In the genomic region with DNA sequence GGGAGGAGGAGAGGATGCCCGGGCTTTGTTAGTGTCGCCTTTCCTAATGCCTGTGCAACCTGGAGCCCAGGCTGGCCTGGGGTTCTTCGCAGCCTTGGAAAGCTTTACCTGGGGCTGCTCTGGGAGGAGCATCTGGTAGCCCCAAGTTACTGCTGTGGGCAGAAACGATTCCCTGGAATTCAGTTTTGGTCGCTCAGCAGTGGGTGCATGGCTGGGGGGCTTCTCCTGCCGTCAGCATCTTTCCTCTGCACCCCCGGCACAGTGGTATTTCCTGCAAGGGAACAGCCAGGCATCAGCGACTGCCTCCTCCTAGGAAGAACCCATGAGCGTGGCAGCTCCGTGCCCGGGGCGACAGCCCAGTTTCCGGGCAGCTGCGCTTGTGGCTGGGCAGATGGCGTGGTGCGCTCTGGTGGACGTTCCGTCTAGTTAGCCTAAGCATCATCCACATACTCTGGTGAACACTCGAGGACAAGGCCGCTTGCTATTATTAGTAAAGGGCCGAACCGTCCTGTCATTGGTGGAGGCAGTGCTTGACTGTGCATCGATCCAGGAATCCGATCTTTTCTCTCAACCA, we compare ENCODE assay signal across 9 cellular contexts.
A peak's percentile ranks its signal among the peaks of the same experiment; 100 is the strongest.
DNase-seq lines count a peak whose midpoint lies in the region; ATAC-seq, FAIRE-seq and TF ChIP-seq lines count a peak whose summit lies in the region.
"Had no signal": no experiment of that assay in that cellular context is flagged by ENCODE, and none has a peak within 500 bp of the region (broad histone marks: within the 10 kb centered on the region; RNA-seq: fewer than 3 reads in every experiment).

No MANE protein-coding gene starts in this region.

- H3K4me2 ChIP-seq in mesendoderm (ENCODE audit: low read length), result peak overlapping the region; percentile 79

- peak overlapping the region; percentile 77 for H3K18ac ChIP-seq in mesendoderm (ENCODE audit: low read length)

- peak overlapping the region; percentile 73 for H3K27ac ChIP-seq in mesendoderm (ENCODE audit: low read depth, low read length)
- no peak overlapping the region for H3K27ac ChIP-seq in upper lobe of right lung

- TF ChIP-seq CTCF in chondrocyte (IDR thresholded peaks at IDR 0.05), result peak; percentile 54
- TF ChIP-seq CTCF in upper lobe of right lung (IDR thresholded peaks at IDR 0.05), result no peak
- no peak for TF ChIP-seq CTCF in D721Med (IDR thresholded peaks at IDR 0.05; ENCODE audit: insufficient read depth, missing control alignments)

- H3K27me3 Mint-ChIP-seq in activated naive CD4-positive, alpha-beta T cell treated with anti-CD3 and anti-CD28 coated beads, Interleukin-2, amount 50 U/mL, for 24 hours, result peaks cover 48% of the 10 kb centered on the region
- no peaks in the 10 kb centered on the region for H3K27me3 Mint-ChIP-seq in chondrocyte (ENCODE audit: low read depth)

- H2AK5ac ChIP-seq in mesendoderm (ENCODE audit: low read length), result no peak overlapping the region

- H3K4ac ChIP-seq in mesendoderm (ENCODE audit: low read depth, low read length), result peak overlapping the region; percentile 87

- peak overlapping the region; percentile 74 for H3K9ac ChIP-seq in mesendoderm (ENCODE audit: low read length)

- no peak overlapping the region for H4K8ac ChIP-seq in mesendoderm (ENCODE audit: low read depth, low read length)

- no peak overlapping the region for H2BK15ac ChIP-seq in mesendoderm (replicated peaks; ENCODE audit: low read depth)

- no peaks in the 10 kb centered on the region for H3K9me3 ChIP-seq in upper lobe of right lung

- intact Hi-C loops in upper lobe of right lung (cut with DNase I), result no loop called here

- peaks cover 10% of the 10 kb centered on the region for H3K4me1 Mint-ChIP-seq in activated naive CD4-positive, alpha-beta T cell treated with anti-CD3 and anti-CD28 coated beads, Interleukin-2, amount 50 U/mL, for 24 hours
- peaks cover 30% of the 10 kb centered on the region for H3K4me1 Mint-ChIP-seq in chondrocyte (ENCODE audit: low read depth)

- no peaks in the 10 kb centered on the region for H3K27me3 ChIP-seq in mesendoderm (ENCODE audit: insufficient read depth, low read length, poor library complexity)
- H3K27me3 ChIP-seq in upper lobe of right lung, result no peaks in the 10 kb centered on the region

- peak overlapping the region; percentile 87 for H3K56ac ChIP-seq in mesendoderm (ENCODE audit: low read length)

- no peaks in the 10 kb centered on the region for H3K36me3 Mint-ChIP-seq in activated naive CD4-positive, alpha-beta T cell treated with anti-CD3 and anti-CD28 coated beads, Interleukin-2, amount 50 U/mL, for 24 hours
- peaks cover 5% of the 10 kb centered on the region for H3K36me3 Mint-ChIP-seq in chondrocyte (ENCODE audit: low read depth)

- H3K79me2 ChIP-seq in mesendoderm (ENCODE audit: control insufficient read depth, insufficient read depth, low read length), result peaks cover 14% of the 10 kb centered on the region

- no peaks in the 10 kb centered on the region for H3K9me3 Mint-ChIP-seq in activated naive CD4-positive, alpha-beta T cell treated with anti-CD3 and anti-CD28 coated beads, Interleukin-2, amount 50 U/mL, for 24 hours
- no peaks in the 10 kb centered on the region for H3K9me3 Mint-ChIP-seq in chondrocyte (ENCODE audit: low read depth)
- H3K9me3 Mint-ChIP-seq: stimulated activated naive CD8-positive, alpha-beta T cell treated with anti-CD3 and anti-CD28 coated beads, Interleukin-15, amount 100 ng/mL, for 72 hours had no signal

- no peak overlapping the region for H3K27ac Mint-ChIP-seq in activated naive CD4-positive, alpha-beta T cell treated with anti-CD3 and anti-CD28 coated beads, Interleukin-2, amount 50 U/mL, for 24 hours
- peak overlapping the region; percentile 79 for H3K27ac Mint-ChIP-seq in chondrocyte (ENCODE audit: unreplicated experiment)
- H3K27ac Mint-ChIP-seq: stimulated activated naive CD8-positive, alpha-beta T cell treated with anti-CD3 and anti-CD28 coated beads, Interleukin-15, amount 100 ng/mL, for 72 hours had no signal

- H3K4me3 Mint-ChIP-seq in activated naive CD4-positive, alpha-beta T cell treated with anti-CD3 and anti-CD28 coated beads, Interleukin-2, amount 50 U/mL, for 24 hours, result peak overlapping the region; percentile 26
- peak overlapping the region; percentile 69 for H3K4me3 Mint-ChIP-seq in chondrocyte (ENCODE audit: unreplicated experiment)

- peaks cover 13% of the 10 kb centered on the region for H3K79me1 ChIP-seq in mesendoderm (ENCODE audit: low read length)

- H3K36me3 ChIP-seq in mesendoderm (ENCODE audit: control insufficient read depth, insufficient read depth, low read length) (no peaks in the 10 kb centered on the region), upper lobe of right lung (peaks cover 13% of the 10 kb centered on the region)

- no peak for ATAC-seq in upper lobe of right lung
- ATAC-seq in HG03442 (IDR thresholded peaks at IDR 0.05; ENCODE audit: unreplicated experiment), result no peak

- H3K4me1 ChIP-seq in mesendoderm (ENCODE audit: control insufficient read depth, low read depth, low read length) (peaks cover 8% of the 10 kb centered on the region), upper lobe of right lung (peaks cover 5% of the 10 kb centered on the region)

- no peak overlapping the region for H2BK120ac ChIP-seq in mesendoderm (ENCODE audit: low read depth, low read length)

- WGBS in mesendoderm (ENCODE audit: extremely low coverage, insufficient coverage, low lambda C conversion rate), result no CpG with 5 or more reads among the region's 24 CpGs

- no peak overlapping the region for H4K5ac ChIP-seq in mesendoderm (ENCODE audit: low read length)

- no peak overlapping the region for H2BK5ac ChIP-seq in mesendoderm (ENCODE audit: low read length)

- FAIRE-seq in D721Med (lab: Jason Lieb, UNC), result no peak

- H3K4me3 ChIP-seq in mesendoderm (ENCODE audit: low read length) (peak overlapping the region; percentile 54), upper lobe of right lung (peak overlapping the region; percentile 30)

- DNase-seq in activated naive CD4-positive, alpha-beta T cell treated with Interleukin-2 at 50 U/mL for 16 hours, result no peak
- no peak for DNase-seq in chondrocyte (ENCODE audit: low spot score)
- peak; percentile 69 for DNase-seq in mesendoderm
- DNase-seq in upper lobe of right lung, result peak; percentile 61
- DNase-seq in D721Med (ENCODE audit: insufficient read length, low spot score), result no peak
- DNase-seq in NCI-H1048 (lab: John Stamatoyannopoulos, UW), result no peak

- H3K23ac ChIP-seq in mesendoderm (ENCODE audit: low read length), result no peak overlapping the region

Comparison
In these comparisons a context has a peak if more than half of its experiments do, and no peak if none do; other contexts are left out.
1. DNase-seq: peak in mesendoderm (single experiment) and upper lobe of right lung (single experiment); none in activated naive CD4-positive, alpha-beta T cell treated with Interleukin-2 at 50 U/mL for 16 hours (single experiment), chondrocyte (single experiment), D721Med (single experiment) and NCI-H1048 (single experiment).